Comparison of ENCODE assay signal across 8 cellular contexts in the genomic region with DNA sequence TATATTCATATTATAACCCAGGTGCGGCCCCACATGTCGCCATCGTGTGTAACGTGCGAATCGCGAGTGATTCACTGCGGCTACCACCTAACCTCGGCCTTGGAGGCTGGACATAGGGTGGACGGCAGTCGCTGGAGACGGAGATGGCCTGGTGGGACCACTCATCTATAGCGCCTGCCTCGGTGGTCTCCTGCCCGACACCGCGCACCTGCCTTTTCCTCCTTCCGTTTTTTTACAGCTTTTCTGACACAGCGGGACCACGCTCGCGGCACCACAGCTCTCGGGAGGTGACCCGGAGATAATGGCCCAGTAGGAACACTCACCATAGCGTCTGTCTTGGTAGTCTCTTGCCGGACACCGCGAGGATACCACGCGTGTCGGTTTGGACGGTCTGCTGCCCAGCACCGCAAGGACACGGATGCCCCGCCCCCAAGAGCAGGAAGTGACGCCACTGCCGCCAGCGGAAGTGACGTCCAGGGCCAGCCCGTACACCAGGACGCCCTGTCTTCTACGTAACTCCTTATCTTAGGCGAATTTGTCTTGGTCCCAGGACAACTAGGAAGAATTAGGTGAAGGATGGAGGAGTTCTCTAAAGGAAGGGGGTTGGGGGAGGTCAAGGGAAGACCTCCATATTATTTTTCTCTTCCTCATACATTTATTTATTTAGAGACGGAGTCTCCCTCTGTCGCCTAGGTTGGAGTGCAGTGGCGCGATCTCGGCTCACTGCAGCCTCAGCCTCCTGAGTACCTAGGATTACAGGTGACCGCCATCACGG. TPM values are rescaled to one million over a fixed set of nuclear protein-coding genes. Genes with fewer than 3 reads are reported as not detected.
DNase-seq lines count a peak whose midpoint lies in the region; ATAC-seq and TF ChIP-seq lines count a peak whose summit lies in the region.

No MANE protein-coding gene starts in this region.

- in situ Hi-C loops in GM13976 (cut with MboI; ENCODE audit: low sequenced_read_pairs, unreplicated experiment) = no loop called here

- H3K27me3 ChIP-seq in muscle layer of colon (ENCODE audit: control insufficient read depth in 1 of 2, insufficient read depth in 2 of 2, low read length in 2 of 2) = no peaks in the 10 kb centered on the region

- peaks cover 30% of the 10 kb centered on the region for H3K4me1 ChIP-seq in OCI-LY7 (ENCODE audit: insufficient read depth, low read length, poor library complexity, severe bottlenecking)
- H3K4me1 ChIP-seq in muscle layer of colon (ENCODE audit: insufficient read depth, low read length) = peaks cover under 1% of the 10 kb centered on the region

- TF ChIP-seq CTCF in GM13976 (IDR thresholded peaks at IDR 0.05; ENCODE audit: borderline replicate concordance, control extremely low read depth, extremely low read depth, insufficient read depth, missing control alignments) = no peak
- no peak for TF ChIP-seq CTCF in OCI-LY7 (conservative IDR thresholded peaks at IDR 0.05; ENCODE audit: low read length)

- no peaks in the 10 kb centered on the region for H3K27me3 Mint-ChIP-seq in activated T-cell treated with anti-CD3 and anti-CD28 coated beads, Interleukin-2, amount 50 U/mL, for 24 hours

- H3K9me3 ChIP-seq in OCI-LY7 (ENCODE audit: low read length) (no peaks in the 10 kb centered on the region), muscle layer of colon (ENCODE audit: low read length) (no peaks in the 10 kb centered on the region)

- H3K9me3 Mint-ChIP-seq in activated T-cell treated with anti-CD3 and anti-CD28 coated beads, Interleukin-2, amount 50 U/mL, for 24 hours = no peaks in the 10 kb centered on the region

- H3K4me3 ChIP-seq in OCI-LY7 (ENCODE audit: low read depth, low read length, poor library complexity, severe bottlenecking) (peak overlapping the region; percentile 74), muscle layer of colon (ENCODE audit: low read depth in 1 of 2, low read length in 2 of 2) (peak overlapping the region; percentile 52 to 58)

- CTCF ChIA-PET in OCI-LY7 (lab: Charles Lee; ENCODE audit: unreplicated experiment) = interaction anchor here (0.6 kb wide), 1 partner anchor 1880 kb away, joined by 3 read pairs; no protein-coding TSS in a partner anchor

- peaks cover 97% of the 10 kb centered on the region for H3K79me2 ChIP-seq in OCI-LY7 (ENCODE audit: insufficient read depth, low read depth, low read length)

- H3K4me1 Mint-ChIP-seq in activated T-cell treated with anti-CD3 and anti-CD28 coated beads, Interleukin-2, amount 50 U/mL, for 24 hours (ENCODE audit: low read depth) = peaks cover 49% of the 10 kb centered on the region

- peak overlapping the region; percentile 100 for H3K27ac Mint-ChIP-seq in activated T-cell treated with anti-CD3 and anti-CD28 coated beads, Interleukin-2, amount 50 U/mL, for 24 hours

- peaks cover 66% of the 10 kb centered on the region for H3K36me3 Mint-ChIP-seq in activated T-cell treated with anti-CD3 and anti-CD28 coated beads, Interleukin-2, amount 50 U/mL, for 24 hours (ENCODE audit: low read depth)

- POLR2A ChIA-PET in OCI-LY7 (lab: Charles Lee) = no interaction called here

- H3K9ac ChIP-seq in muscle layer of colon (ENCODE audit: low read length) = peak overlapping the region; percentile 57

- peak overlapping the region; percentile 98 for H3K4me3 Mint-ChIP-seq in activated T-cell treated with anti-CD3 and anti-CD28 coated beads, Interleukin-2, amount 50 U/mL, for 24 hours

- peak overlapping the region; percentile 63 for H3K4me2 ChIP-seq in OCI-LY7 (ENCODE audit: low read length)

- no peak overlapping the region for H2AFZ ChIP-seq in OCI-LY7 (ENCODE audit: low read length)

- intact Hi-C loops in OCI-LY7 (cut with micrococcal nuclease; ENCODE audit: unreplicated experiment) = no loop called here

- H3K27ac ChIP-seq in OCI-LY7 (ENCODE audit: low read depth, low read length, poor library complexity, severe bottlenecking) = peak overlapping the region; percentile 75
- H3K27ac ChIP-seq in muscle layer of colon (ENCODE audit: low read depth, low read length) = peak overlapping the region; percentile 72

- peak; percentile 88 for ATAC-seq in HG03342 (IDR thresholded peaks at IDR 0.05; ENCODE audit: unreplicated experiment)
- ATAC-seq in esophagus mucosa = peak; percentile 94
- ATAC-seq in GM18858 (IDR thresholded peaks at IDR 0.05; ENCODE audit: unreplicated experiment) = no peak

- H3K9me2 ChIP-seq in OCI-LY7 (ENCODE audit: insufficient read depth, low read length) = no peaks in the 10 kb centered on the region

- peaks cover 25% of the 10 kb centered on the region for H4K20me1 ChIP-seq in OCI-LY7 (ENCODE audit: insufficient read depth, low read length)

- DNase-seq in GM13976 (ENCODE audit: low spot score) (peak; percentile 85), OCI-LY7 (ENCODE audit: low spot score) (peak; percentile 81)
- peak; percentile 90 for DNase-seq in activated T-cell treated with anti-CD3 and anti-CD28 coated beads, Interleukin-2, amount 50 U/mL, for 24 hours
- DNase-seq in stimulated activated CD8-positive, alpha-beta memory T cell treated with anti-CD3 and anti-CD28 coated beads, Interleukin-4, amount 100 ng/mL, for 24 hours (ENCODE audit: low read depth) = peak; percentile 75

- no TSS peak for BruUV-seq in OCI-LY7 (replicated peaks; lab: Mats Ljungman, UMichigan)

- H3K36me3 ChIP-seq in OCI-LY7 (ENCODE audit: insufficient read depth, low read length) (peaks cover 67% of the 10 kb centered on the region), muscle layer of colon (ENCODE audit: insufficient read depth, low read length) (peaks cover 26% of the 10 kb centered on the region)

RNA-seq across cellular contexts. Expression of a gene that starts 6.4 kb away (rescaled TPM):
- total RNA-seq in OCI-LY7 (2014; rRNA removed; shearing (Covaris generic)) = 155 and 199 TPM in 2 replicates
- total RNA-seq in OCI-LY7 (2022) (246 and 253 TPM in 2 replicates), esophagus mucosa (105 TPM)

RNA-seq across cellular contexts. Expression of a gene that starts 17.1 kb away (rescaled TPM):
- total RNA-seq in OCI-LY7 (2014; rRNA removed; shearing (Covaris generic)) = 2.3 and 2.5 TPM in 2 replicates
- 11.5 and 14.6 TPM in 2 replicates for total RNA-seq in OCI-LY7 (2022)
- 1.3 TPM for total RNA-seq in esophagus mucosa
